In genomic region chr12:131390408-131391100, GRCh38 we compare ENCODE assay signal across 12 cellular contexts.
DNase-seq lines count a peak whose midpoint lies in the region; ATAC-seq and TF ChIP-seq lines count a peak whose summit lies in the region.
"Had no signal": no experiment of that assay in that cellular context is flagged by ENCODE, and none has a peak within 500 bp of the region (broad histone marks: within the 10 kb centered on the region; RNA-seq: fewer than 3 reads in every experiment).

No MANE protein-coding gene starts in this region.

- no peak overlapping the region for H3K27ac Mint-ChIP-seq in activated CD8-positive, alpha-beta T cell treated with anti-CD3 and anti-CD28 coated beads for 36 hours

- no peaks in the 10 kb centered on the region for H3K36me3 Mint-ChIP-seq in activated CD8-positive, alpha-beta T cell treated with anti-CD3 and anti-CD28 coated beads for 36 hours (ENCODE audit: low read depth)

- DNase-seq in DMS53 treated with DMSO at 0.1 percent for 48 hours (lab: John Stamatoyannopoulos, UW; ENCODE audit: unreplicated experiment) (peak; percentile 23), left kidney (ENCODE audit: low read depth, low spot score) (peak; percentile 93), germinal center (ENCODE audit: low spot score) (no peak)
- peak; percentile 10 for DNase-seq in Jurkat, Clone E6-1 (ENCODE audit: low read depth, low spot score)
- DNase-seq in activated CD8-positive, alpha-beta T cell treated with anti-CD3 and anti-CD28 coated beads for 36 hours: peak; percentile 23
- DNase-seq: NCI-H1436 treated with DMSO at 0.1 percent for 48 hours, Right ventricle myocardium superior had no signal

- TF ChIP-seq CTCF in activated CD8-positive, alpha-beta T cell treated with anti-CD3 and anti-CD28 coated beads for 36 hours (IDR thresholded peaks at IDR 0.05): no peak

- no peaks in the 10 kb centered on the region for H3K9me3 Mint-ChIP-seq in activated CD8-positive, alpha-beta T cell treated with anti-CD3 and anti-CD28 coated beads for 36 hours

- intact Hi-C loops in activated CD8-positive, alpha-beta T cell treated with anti-CD3 and anti-CD28 coated beads for 36 hours (cut with micrococcal nuclease): no loop called here

- CTCF ChIA-PET in activated CD8-positive, alpha-beta T cell treated with anti-CD3 and anti-CD28 coated beads for 36 hours (lab: Charles Lee): no interaction called here

- no peak for ATAC-seq in activated CD8-positive, alpha-beta T cell treated with anti-CD3 and anti-CD28 coated beads for 36 hours
- ATAC-seq in GM18909 (IDR thresholded peaks at IDR 0.05; ENCODE audit: poor library complexity, unreplicated experiment) (no peak), GM19328 (IDR thresholded peaks at IDR 0.05; ENCODE audit: unreplicated experiment) (no peak), HG03460 (IDR thresholded peaks at IDR 0.05; ENCODE audit: unreplicated experiment) (no peak)

- H3K27me3 Mint-ChIP-seq in activated CD8-positive, alpha-beta T cell treated with anti-CD3 and anti-CD28 coated beads for 36 hours: peaks cover 3% of the 10 kb centered on the region

- POLR2A ChIA-PET in activated CD8-positive, alpha-beta T cell treated with anti-CD3 and anti-CD28 coated beads for 36 hours (lab: Charles Lee): no interaction called here

- H3K4me1 Mint-ChIP-seq in activated CD8-positive, alpha-beta T cell treated with anti-CD3 and anti-CD28 coated beads for 36 hours (ENCODE audit: low read depth): peaks cover 2% of the 10 kb centered on the region

- H3K4me3 ChIP-seq in Jurkat, Clone E6-1 (ENCODE audit: low read length): no peak overlapping the region
- H3K4me3 ChIP-seq: HAP-1, right atrium auricular region had no signal

- H3K4me3 Mint-ChIP-seq in activated CD8-positive, alpha-beta T cell treated with anti-CD3 and anti-CD28 coated beads for 36 hours: no peak overlapping the region
